ENCODE assay signal across 29 cellular contexts in genomic region chr9:126973651-126974529, GRCh38.
"Had no signal": no experiment of that assay in that cellular context is flagged by ENCODE, and none has a peak within 500 bp of the region (broad histone marks: within the 10 kb centered on the region; RNA-seq: fewer than 3 reads in every experiment).

No MANE protein-coding gene starts in this region.

- H3K4me3 Mint-ChIP-seq: activated naive CD4-positive, alpha-beta T cell treated with anti-CD3 and anti-CD28 coated beads for 36 hours; activated naive CD8-positive, alpha-beta T cell treated with anti-CD3 and anti-CD28 coated beads for 36 hours; activated T-cell treated with anti-CD3 and anti-CD28 coated beads, Interleukin-2, amount 50 U/mL, for 72 hours; brain; mesothelial cell of epicardium; naive B cell; stimulated activated naive B cell treated with anti-CD40 and anti-IgM and Interleukin-4, amounts not matched to agents 10 μg/mL and 1 μg/mL and 100 μg/mL, for 72 hours had no signal

- H3K9me3 Mint-ChIP-seq: activated naive CD4-positive, alpha-beta T cell treated with anti-CD3 and anti-CD28 coated beads for 36 hours; activated naive CD8-positive, alpha-beta T cell treated with anti-CD3 and anti-CD28 coated beads for 36 hours; activated T-cell treated with anti-CD3 and anti-CD28 coated beads, Interleukin-2, amount 50 U/mL, for 72 hours; brain; mesothelial cell of epicardium; naive B cell; stimulated activated naive B cell treated with anti-CD40 and anti-IgM and Interleukin-4, amounts not matched to agents 10 μg/mL and 1 μg/mL and 100 μg/mL, for 72 hours had no signal

- H3K36me3 ChIP-seq: adrenal gland, ascending aorta, cardiac muscle cell, gastroesophageal sphincter, pancreas, sigmoid colon, suprapubic skin, tibial artery, upper lobe of right lung had no signal

- H3K27me3 ChIP-seq: adrenal gland, cardiac muscle cell, dorsolateral prefrontal cortex, gastroesophageal sphincter, pancreas, sigmoid colon, suprapubic skin, tibial artery, upper lobe of right lung had no signal

- H3K4me3 ChIP-seq: adrenal gland, ascending aorta, cardiac muscle cell, coronary artery, dorsolateral prefrontal cortex, gastroesophageal sphincter, pancreas, psoas muscle, sigmoid colon, suprapubic skin, tibial artery, upper lobe of right lung had no signal

- H3K27ac ChIP-seq: adrenal gland, ascending aorta, cardiac muscle cell, coronary artery, dorsolateral prefrontal cortex, gastroesophageal sphincter, pancreas, psoas muscle, sigmoid colon, suprapubic skin, tibial artery, upper lobe of right lung had no signal

- H3K27ac Mint-ChIP-seq: activated naive CD4-positive, alpha-beta T cell treated with anti-CD3 and anti-CD28 coated beads for 36 hours; activated naive CD8-positive, alpha-beta T cell treated with anti-CD3 and anti-CD28 coated beads for 36 hours; activated T-cell treated with anti-CD3 and anti-CD28 coated beads, Interleukin-2, amount 50 U/mL, for 72 hours; brain; mesothelial cell of epicardium; stimulated activated naive B cell treated with anti-CD40 and anti-IgM and Interleukin-4, amounts not matched to agents 10 μg/mL and 1 μg/mL and 100 μg/mL, for 72 hours had no signal

- H3K4me1 Mint-ChIP-seq: activated naive CD8-positive, alpha-beta T cell treated with anti-CD3 and anti-CD28 coated beads for 36 hours; brain; mesothelial cell of epicardium; naive B cell; stimulated activated naive B cell treated with anti-CD40 and anti-IgM and Interleukin-4, amounts not matched to agents 10 μg/mL and 1 μg/mL and 100 μg/mL, for 72 hours had no signal

- H3K9me3 ChIP-seq: adrenal gland, ascending aorta, gastroesophageal sphincter, pancreas, psoas muscle, sigmoid colon, suprapubic skin, tibial artery, upper lobe of right lung had no signal

- H3K27me3 Mint-ChIP-seq: naive B cell; stimulated activated naive B cell treated with anti-CD40 and anti-IgM and Interleukin-4, amounts not matched to agents 10 μg/mL and 1 μg/mL and 100 μg/mL, for 72 hours had no signal

- ATAC-seq: gastroesophageal sphincter; pancreas; psoas muscle; stimulated activated naive B cell treated with anti-CD40 and anti-IgM and Interleukin-4, amounts not matched to agents 10 μg/mL and 1 μg/mL and 100 μg/mL, for 72 hours; upper lobe of right lung had no signal

- DNase-seq: activated CD4-positive, alpha-beta T cell treated with anti-CD3 and anti-CD28 coated beads, Interleukin-2, amount 50 U/mL, for 4 hours; activated CD4-positive, CD25-positive, alpha-beta regulatory T cell treated with anti-CD3 and anti-CD28 coated beads, Interleukin-2, amount 50 U/mL, for 72 hours; activated effector memory CD4-positive, alpha-beta T cell treated with anti-CD3 and anti-CD28 coated beads, Interleukin-2, amount 50 U/mL, for 16 hours; activated naive CD4-positive, alpha-beta T cell treated with anti-CD3 and anti-CD28 coated beads for 36 hours; activated naive CD8-positive, alpha-beta T cell treated with anti-CD3 and anti-CD28 coated beads for 36 hours; activated T-cell treated with anti-CD3 and anti-CD28 coated beads for 4 hours; activated T-cell treated with anti-CD3 and anti-CD28 coated beads, Interleukin-2, amount 50 U/mL, for 72 hours; dorsolateral prefrontal cortex; effector memory CD4-positive, alpha-beta T cell; hippocampal formation; naive B cell; pancreas; psoas muscle; sigmoid colon; small intestine; stimulated activated CD4-positive, alpha-beta T cell treated with anti-CD3 and anti-CD28 coated beads, Interleukin-1b, Interleukin-23, amount 100 ng/mL, for 48 hours; stimulated activated CD4-positive, alpha-beta T cell treated with anti-CD3 and anti-CD28 coated beads, Interleukin-4, amount 100 ng/mL, for 4 hours; stimulated activated CD8-positive, alpha-beta memory T cell treated with anti-CD3 and anti-CD28 coated beads, Interleukin-4, amount 100 ng/mL, for 48 hours; stimulated activated naive B cell treated with anti-CD40 and anti-IgM and Interleukin-4, amounts not matched to agents 10 μg/mL and 1 μg/mL and 100 μg/mL, for 72 hours; tibial artery; upper lobe of right lung had no signal

- H3K4me1 ChIP-seq: ascending aorta, pancreas, suprapubic skin had no signal
